Comparison of ENCODE assay signal across 8 cellular contexts in the genomic region with DNA sequence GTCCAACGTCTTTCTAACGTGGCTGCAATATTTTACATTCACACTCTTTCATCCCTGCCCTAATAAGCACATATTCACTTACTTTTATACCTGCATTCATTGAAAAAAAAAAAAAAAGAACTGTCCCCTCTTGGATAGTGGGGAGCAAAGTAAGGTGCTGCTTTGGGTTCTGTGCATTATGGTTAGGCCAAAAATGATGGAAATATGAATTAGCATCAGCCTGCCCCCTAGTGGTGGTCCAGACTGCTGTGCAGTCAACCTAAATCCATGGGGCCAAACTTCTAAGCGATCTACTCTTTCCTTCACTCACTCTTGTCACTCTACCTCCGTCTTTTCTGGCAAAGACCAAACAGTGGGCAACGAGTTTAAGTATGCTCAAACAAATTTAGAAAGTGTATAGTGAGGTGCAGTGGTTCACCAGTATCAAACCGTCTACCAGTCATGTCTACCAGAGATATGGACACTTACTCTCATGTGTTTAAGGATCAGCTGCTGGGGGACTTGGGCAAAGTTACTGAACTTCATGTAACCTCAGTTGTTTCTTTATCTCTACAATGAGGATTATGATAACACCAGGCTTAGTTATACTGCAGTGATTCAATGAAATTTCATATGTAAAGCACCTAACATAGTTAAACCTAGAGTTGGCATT.
DNase-seq lines count a peak whose midpoint lies in the region; ATAC-seq and TF ChIP-seq lines count a peak whose summit lies in the region.

No MANE protein-coding gene starts in this region.

- no peaks in the 10 kb centered on the region for H3K9me3 Mint-ChIP-seq in natural killer cell
- H3K9me3 Mint-ChIP-seq in natural killer cell treated with Interleukin-12 subunit alpha and Interleukin-12 subunit beta and Interleukin-15 and Interleukin-18, amount 100 ng/mL, for 72 hours, result no peaks in the 10 kb centered on the region
- H3K9me3 Mint-ChIP-seq in activated CD8-positive, alpha-beta T cell treated with anti-CD3 and anti-CD28 coated beads, Interleukin-2, amount 10 ng/mL, durations not matched to agents 7 days and 5 days (ENCODE audit: insufficient read depth), result no peaks in the 10 kb centered on the region

- ATAC-seq in natural killer cell, result no peak
- ATAC-seq in natural killer cell treated with Interleukin-12 subunit alpha and Interleukin-12 subunit beta and Interleukin-15 and Interleukin-18, amount 100 ng/mL, for 72 hours, result no peak
- ATAC-seq in activated CD8-positive, alpha-beta T cell treated with anti-CD3 and anti-CD28 coated beads, Interleukin-2, amount 10 ng/mL, durations not matched to agents 7 days and 5 days, result no peak

- CTCF ChIA-PET in HEK293 (lab: Yijun Ruan, JAX), result no interaction called here
- CTCF ChIA-PET in activated CD8-positive, alpha-beta T cell treated with anti-CD3 and anti-CD28 coated beads, Interleukin-2, amount 10 ng/mL, durations not matched to agents 7 days and 5 days (lab: Charles Lee), result no interaction called here

- no peaks in the 10 kb centered on the region for H3K36me3 Mint-ChIP-seq in natural killer cell
- H3K36me3 Mint-ChIP-seq in natural killer cell treated with Interleukin-12 subunit alpha and Interleukin-12 subunit beta and Interleukin-15 and Interleukin-18, amount 100 ng/mL, for 72 hours, result no peaks in the 10 kb centered on the region
- H3K36me3 Mint-ChIP-seq in activated CD8-positive, alpha-beta T cell treated with anti-CD3 and anti-CD28 coated beads, Interleukin-2, amount 10 ng/mL, durations not matched to agents 7 days and 5 days (ENCODE audit: low read depth), result no peaks in the 10 kb centered on the region

- no peak overlapping the region for H3K4me3 Mint-ChIP-seq in natural killer cell
- no peak overlapping the region for H3K4me3 Mint-ChIP-seq in natural killer cell treated with Interleukin-12 subunit alpha and Interleukin-12 subunit beta and Interleukin-15 and Interleukin-18, amount 100 ng/mL, for 72 hours
- no peak overlapping the region for H3K4me3 Mint-ChIP-seq in activated CD8-positive, alpha-beta T cell treated with anti-CD3 and anti-CD28 coated beads, Interleukin-2, amount 10 ng/mL, durations not matched to agents 7 days and 5 days

- no peaks in the 10 kb centered on the region for H3K4me1 Mint-ChIP-seq in natural killer cell
- no peaks in the 10 kb centered on the region for H3K4me1 Mint-ChIP-seq in natural killer cell treated with Interleukin-12 subunit alpha and Interleukin-12 subunit beta and Interleukin-15 and Interleukin-18, amount 100 ng/mL, for 72 hours (ENCODE audit: low read depth in 2 of 2)
- H3K4me1 Mint-ChIP-seq in activated CD8-positive, alpha-beta T cell treated with anti-CD3 and anti-CD28 coated beads, Interleukin-2, amount 10 ng/mL, durations not matched to agents 7 days and 5 days (ENCODE audit: low read depth), result no peaks in the 10 kb centered on the region

- no peaks in the 10 kb centered on the region for H3K9me3 ChIP-seq in HEK293 (ENCODE audit: control insufficient read depth, insufficient read depth, low read depth, low read length)

- no peak overlapping the region for H3K27ac ChIP-seq in HEK293 (ENCODE audit: extremely low read depth, low read depth, low read length)

- no peak overlapping the region for H3K4me3 ChIP-seq in HEK293 (ENCODE audit: low read depth, low read length)

- no peak overlapping the region for H3K27ac Mint-ChIP-seq in natural killer cell
- no peak overlapping the region for H3K27ac Mint-ChIP-seq in natural killer cell treated with Interleukin-12 subunit alpha and Interleukin-12 subunit beta and Interleukin-15 and Interleukin-18, amount 100 ng/mL, for 72 hours
- H3K27ac Mint-ChIP-seq in activated CD8-positive, alpha-beta T cell treated with anti-CD3 and anti-CD28 coated beads, Interleukin-2, amount 10 ng/mL, durations not matched to agents 7 days and 5 days, result no peak overlapping the region

- H3K4me1 ChIP-seq in HEK293 (ENCODE audit: control insufficient read depth, insufficient read depth, low read length), result no peaks in the 10 kb centered on the region

- no peaks in the 10 kb centered on the region for H3K27me3 Mint-ChIP-seq in natural killer cell (ENCODE audit: low read depth in 2 of 2)
- H3K27me3 Mint-ChIP-seq in natural killer cell treated with Interleukin-12 subunit alpha and Interleukin-12 subunit beta and Interleukin-15 and Interleukin-18, amount 100 ng/mL, for 72 hours, result no peaks in the 10 kb centered on the region
- no peaks in the 10 kb centered on the region for H3K27me3 Mint-ChIP-seq in activated CD8-positive, alpha-beta T cell treated with anti-CD3 and anti-CD28 coated beads, Interleukin-2, amount 10 ng/mL, durations not matched to agents 7 days and 5 days (ENCODE audit: low read depth)

- intact Hi-C loops in natural killer cell (cut with micrococcal nuclease), result no loop called here

- POLR2A ChIA-PET in HEK293 (lab: Yijun Ruan, JAX), result no interaction called here
- POLR2A ChIA-PET in activated CD8-positive, alpha-beta T cell treated with anti-CD3 and anti-CD28 coated beads, Interleukin-2, amount 10 ng/mL, durations not matched to agents 7 days and 5 days (lab: Charles Lee), result no interaction called here

- H3K36me3 ChIP-seq in HEK293 (ENCODE audit: control insufficient read depth in 2 of 2, insufficient read depth in 1 of 2, low read length in 2 of 2), result no peaks in the 10 kb centered on the region

- DNase-seq in natural killer cell, result no peak
- no peak for DNase-seq in natural killer cell treated with Interleukin-12 subunit alpha and Interleukin-12 subunit beta and Interleukin-15 and Interleukin-18, amount 100 ng/mL, for 72 hours (ENCODE audit: low spot score)
- DNase-seq in LoVo (ENCODE audit: low spot score), result peak; percentile 22
- peak; percentile 42 for DNase-seq in activated CD8-positive, alpha-beta T cell treated with anti-CD3 and anti-CD28 coated beads, Interleukin-2, amount 10 ng/mL, durations not matched to agents 7 days and 5 days
- DNase-seq in iPS-NIHi7 (ENCODE audit: extremely low spot score), result peak; percentile 14
- peak in 2 of 3 donors; percentile 16 to 27 for DNase-seq in stimulated activated CD4-positive, alpha-beta T cell treated with anti-CD3 and anti-CD28 coated beads, TNF-alpha, amount 100 ng/mL, for 48 hours (ENCODE audit: low read depth in 3 of 3)
- DNase-seq in kidney glomerular epithelial cell (lab: John Stamatoyannopoulos, UW), result no peak

- TF ChIP-seq CTCF in natural killer cell (IDR thresholded peaks at IDR 0.05) (peak; percentile 42), HEK293 (tag by site-specific recombination; IDR thresholded peaks at IDR 0.05) (no peak)

TF ChIP-seq in HEK293, 187 proteins besides CTCF, POLR2A, EP300 and RAD21:
- peak; percentile 53 for TF ChIP-seq ZNF654 (tag by site-specific recombination; IDR thresholded peaks at IDR 0.05; ENCODE audit: low read depth)
- no peak for TF ChIP-seq ZNF239 (tag by site-specific recombination; IDR thresholded peaks at IDR 0.05)
- no peak for TF ChIP-seq ZNF677 (tag by site-specific recombination; IDR thresholded peaks at IDR 0.05)
TF ChIP-seq in HEK293: peak in this region for 1.

Comparison
In these comparisons a context has a peak if more than half of its experiments do, and no peak if none do; other contexts are left out.
1. DNase-seq: peak in LoVo (single experiment), activated CD8-positive, alpha-beta T cell treated with anti-CD3 and anti-CD28 coated beads, Interleukin-2, amount 10 ng/mL, durations not matched to agents 7 days and 5 days (single experiment), iPS-NIHi7 (single experiment) and stimulated activated CD4-positive, alpha-beta T cell treated with anti-CD3 and anti-CD28 coated beads, TNF-alpha, amount 100 ng/mL, for 48 hours (2 of 3); none in natural killer cell (single experiment), natural killer cell treated with Interleukin-12 subunit alpha and Interleukin-12 subunit beta and Interleukin-15 and Interleukin-18, amount 100 ng/mL, for 72 hours (single experiment) and kidney glomerular epithelial cell (single experiment).